ENCODE assay signal across 8 cellular contexts in genomic region chr3:47476644-47477199, GRCh38. TPM values are rescaled to one million over a fixed set of nuclear protein-coding genes. Genes with fewer than 3 reads are reported as not detected.
DNase-seq lines count a peak whose midpoint lies in the region; ATAC-seq and TF ChIP-seq lines count a peak whose summit lies in the region.

No MANE protein-coding gene starts in this region.

- ATAC-seq in DND-41 (ENCODE audit: insufficient read depth, low read depth) = no peak

- peaks cover 46% of the 10 kb centered on the region for H3K79me2 ChIP-seq in DND-41 (ENCODE audit: insufficient read depth, low read length)

- H3K27me3 ChIP-seq in DND-41 (ENCODE audit: insufficient read depth, low read length, poor library complexity) (no peaks in the 10 kb centered on the region), prostate gland (replicated peaks; ENCODE audit: insufficient read depth) (no peaks in the 10 kb centered on the region)

- peak overlapping the region; percentile 96 for H2AFZ ChIP-seq in DND-41 (ENCODE audit: low read depth, low read length)

- H3K27ac ChIP-seq in DND-41 (ENCODE audit: low read length) (peak overlapping the region; percentile 89), RWPE1 (peak overlapping the region; percentile 82), prostate gland (peak overlapping the region; percentile 69 to 74)

- DNase-seq in DND-41 (no peak), RWPE1 (ENCODE audit: low spot score) (no peak), epithelial cell of proximal tubule (ENCODE audit: low read depth) (no peak), prostate gland (ENCODE audit: low spot score) (no peak), GDM1 (lab: John Stamatoyannopoulos, UW) (no peak), epidermal melanocyte (ENCODE audit: insufficient read length, low spot score) (no peak), NAMALWA (ENCODE audit: low spot score) (no peak)
- DNase-seq in activated effector memory CD4-positive, alpha-beta T cell treated with Interleukin-2 at 50 U/mL for 16 hours = no peak

- peaks cover 18% of the 10 kb centered on the region for H4K20me1 ChIP-seq in DND-41 (ENCODE audit: insufficient read depth, low read length)

- POLR2A ChIA-PET in RWPE1 (lab: Yijun Ruan, JAX; ENCODE audit: low non-redundant PET) = no interaction called here

- H3K4me1 ChIP-seq in DND-41 (ENCODE audit: insufficient read depth, low read length) (peaks cover 29% of the 10 kb centered on the region), prostate gland (replicated peaks) (no peaks in the 10 kb centered on the region)

- no peak for TF ChIP-seq CTCF in DND-41 (IDR thresholded peaks at IDR 0.05; ENCODE audit: borderline replicate concordance, extremely low read depth, low read length, poor library complexity, severe bottlenecking)
- TF ChIP-seq CTCF in RWPE1 (conservative IDR thresholded peaks at IDR 0.05; ENCODE audit: low read depth) = no peak
- no peak for TF ChIP-seq CTCF in epithelial cell of proximal tubule (conservative IDR thresholded peaks at IDR 0.05; ENCODE audit: low read depth, low read length)
- TF ChIP-seq CTCF in prostate gland (IDR thresholded peaks at IDR 0.05) = no peak

- H3K36me3 ChIP-seq in DND-41 (ENCODE audit: insufficient read depth, low read length) (no peaks in the 10 kb centered on the region; the same call in 1 of the 2 replicates), prostate gland (no peaks in the 10 kb centered on the region)

- TF ChIP-seq POLR2A in prostate gland (IDR thresholded peaks at IDR 0.05) = no peak

- peak overlapping the region; percentile 70 to 92; a peak in 3 of 4 replicates for H3K4me3 ChIP-seq in DND-41 (ENCODE audit: low read depth in 1 of 2, low read length in 2 of 2)
- peak overlapping the region; percentile 87 for H3K4me3 ChIP-seq in epithelial cell of proximal tubule (ENCODE audit: low read depth, low read length)
- no peak overlapping the region for H3K4me3 ChIP-seq in prostate gland

- peak overlapping the region; percentile 71 for H3K4me2 ChIP-seq in DND-41 (ENCODE audit: insufficient read depth, low read length)

- 62% methylated on average over 11 of the region's 11 CpGs for WGBS in prostate gland

- intact Hi-C loops in prostate gland (cut with DNase I) = loop anchor here (1.0 kb wide), 1 partner anchor 55 kb away; no protein-coding TSS in a partner anchor

- H3K9ac ChIP-seq in DND-41 (ENCODE audit: low read depth, low read length) = peak overlapping the region; percentile 85

- no peaks in the 10 kb centered on the region for H3K9me3 ChIP-seq in DND-41 (ENCODE audit: insufficient read depth, low read length, severe bottlenecking)
- no peaks in the 10 kb centered on the region for H3K9me3 ChIP-seq in prostate gland

- CTCF ChIA-PET in RWPE1 (lab: Yijun Ruan, JAX) = interaction anchor here (0.5 to 2.0 kb wide), 3 partner anchors 55 to 990 kb away, joined by 3 to 14 read pairs (median 3); no protein-coding TSS in a partner anchor

RNA-seq across cellular contexts. Expression of gene SCAP, which starts 1.0 kb away (rescaled TPM):
- total RNA-seq in epithelial cell of proximal tubule (52.8 and 61.7 TPM in 2 replicates), prostate gland (100 to 1,000 TPM in 1 of 2 donors, 10 to 100 TPM in 1; 71.5 to 230 TPM)

RNA-seq across cellular contexts. Expression of gene ELP6, which starts 36.8 kb away (rescaled TPM):
- total RNA-seq in epithelial cell of proximal tubule = 37.1 and 49.3 TPM in 2 replicates
- total RNA-seq in prostate gland = 10 to 100 TPM; 34.7 to 45.8 TPM

Comparison
In these comparisons a context has a peak if more than half of its experiments do, and no peak if none do; other contexts are left out.
1. H3K4me3 ChIP-seq: peak in DND-41 (2 of 2) and epithelial cell of proximal tubule (single experiment); none in prostate gland (0 of 2).
2. Peak in every context shown above with its lines, with median percentiles within 50 percentile points of each other: H3K27ac ChIP-seq.